11 cellular contexts compared by ENCODE assay signal in genomic region chr15:95839367-95839782, GRCh38.
DNase-seq lines count a peak whose midpoint lies in the region; ATAC-seq and TF ChIP-seq lines count a peak whose summit lies in the region.
"Had no signal": no experiment of that assay in that cellular context is flagged by ENCODE, and none has a peak within 500 bp of the region (broad histone marks: within the 10 kb centered on the region; RNA-seq: fewer than 3 reads in every experiment).

No MANE protein-coding gene starts in this region.

- intact Hi-C loops in lower lobe of right lung (cut with DNase I): no loop called here
- intact Hi-C loops in aorta (cut with DNase I): loop anchor here in 1 of 2 donors (10.0 kb wide), 1 partner anchor 235 kb away; no protein-coding TSS in a partner anchor

- H3K4me3 Mint-ChIP-seq in chondrocyte (ENCODE audit: unreplicated experiment): no peak overlapping the region
- H3K4me3 Mint-ChIP-seq: CD14-positive monocyte had no signal

- no peaks in the 10 kb centered on the region for H3K36me3 ChIP-seq in ACC112 (ENCODE audit: insufficient read depth, low read length)
- H3K36me3 ChIP-seq in lower lobe of right lung: no peaks in the 10 kb centered on the region
- H3K36me3 ChIP-seq in aorta (ENCODE audit: control insufficient read depth in 1 of 2, insufficient read depth in 2 of 2, low read length in 1 of 2): no peaks in the 10 kb centered on the region
- H3K36me3 ChIP-seq: suprapubic skin had no signal

- peak overlapping the region; percentile 87 for H3K27ac Mint-ChIP-seq in chondrocyte (ENCODE audit: unreplicated experiment)
- H3K27ac Mint-ChIP-seq: CD14-positive monocyte had no signal

- peak overlapping the region; percentile 58 for H2AFZ ChIP-seq in ACC112 (ENCODE audit: low read length, unreplicated experiment)
- H2AFZ ChIP-seq: parathyroid adenoma had no signal

- H3K4me3 ChIP-seq in ACC112 (ENCODE audit: low read depth, low read length) (peak overlapping the region; percentile 7; the same call in 1 of the 2 replicates), lower lobe of right lung (no peak overlapping the region), aorta (ENCODE audit: low read length in 2 of 2) (no peak overlapping the region)
- H3K4me3 ChIP-seq: suprapubic skin had no signal

- H3K79me2 ChIP-seq in ACC112 (ENCODE audit: control insufficient read depth, insufficient read depth, low read length, unreplicated experiment): no peaks in the 10 kb centered on the region
- H3K79me2 ChIP-seq: parathyroid adenoma had no signal

- peaks cover 39% of the 10 kb centered on the region for H3K4me1 Mint-ChIP-seq in chondrocyte (ENCODE audit: low read depth)
- H3K4me1 Mint-ChIP-seq: CD14-positive monocyte had no signal

- H3K9me3 Mint-ChIP-seq in chondrocyte (ENCODE audit: low read depth): peaks cover 7% of the 10 kb centered on the region

- H3K9me3 ChIP-seq in lower lobe of right lung (no peaks in the 10 kb centered on the region), aorta (ENCODE audit: control insufficient read depth, low read length) (no peaks in the 10 kb centered on the region)
- H3K9me3 ChIP-seq: suprapubic skin had no signal

- no peak for TF ChIP-seq CTCF in chondrocyte (IDR thresholded peaks at IDR 0.05)
- TF ChIP-seq CTCF in lower lobe of right lung (IDR thresholded peaks at IDR 0.05): no peak

- peaks cover 3% of the 10 kb centered on the region for H3K36me3 Mint-ChIP-seq in chondrocyte (ENCODE audit: low read depth)
- H3K36me3 Mint-ChIP-seq: CD14-positive monocyte had no signal

- H3K27me3 ChIP-seq in ACC112 (ENCODE audit: insufficient read depth, low read length) (no peaks in the 10 kb centered on the region), lower lobe of right lung (ENCODE audit: low read depth) (no peaks in the 10 kb centered on the region), aorta (ENCODE audit: control insufficient read depth in 1 of 2, insufficient read depth in 2 of 2, low read length in 1 of 2) (no peaks in the 10 kb centered on the region)
- H3K27me3 ChIP-seq: suprapubic skin had no signal

- H3K27me3 Mint-ChIP-seq in chondrocyte (ENCODE audit: low read depth): no peaks in the 10 kb centered on the region

- peak overlapping the region; percentile 88 for H3K27ac ChIP-seq in ACC112 (ENCODE audit: low read depth, low read length)
- no peak overlapping the region for H3K27ac ChIP-seq in lower lobe of right lung
- H3K27ac ChIP-seq in aorta (ENCODE audit: low read depth in 1 of 2, low read length in 2 of 2): peak overlapping the region in 1 of 2 donors; percentile 76
- H3K27ac ChIP-seq: parathyroid adenoma, suprapubic skin had no signal

- peaks cover 34% of the 10 kb centered on the region for H3K4me1 ChIP-seq in ACC112 (ENCODE audit: control insufficient read depth, insufficient read depth, low read length, unreplicated experiment)
- H3K4me1 ChIP-seq in lower lobe of right lung: no peaks in the 10 kb centered on the region
- no peaks in the 10 kb centered on the region for H3K4me1 ChIP-seq in aorta (ENCODE audit: control insufficient read depth in 1 of 2, insufficient read depth in 2 of 2, low read length in 2 of 2)
- H3K4me1 ChIP-seq: parathyroid adenoma, suprapubic skin had no signal

- DNase-seq in chondrocyte (ENCODE audit: low spot score): no peak
- DNase-seq in NCI-H2107 treated with DMSO at 0.1 percent for 48 hours (lab: John Stamatoyannopoulos, UW; ENCODE audit: unreplicated experiment): no peak
- DNase-seq in lower lobe of right lung: no peak
- no peak for DNase-seq in anterior cingulate cortex (lab: John Stamatoyannopoulos, UW)
- DNase-seq in aorta: no peak

- 38 to 42% methylated on average over 2 of the region's 2 CpGs for WGBS in aorta, 2 donors

- ATAC-seq in GM19328 (IDR thresholded peaks at IDR 0.05; ENCODE audit: unreplicated experiment) (peak; percentile 82), HG03066 (IDR thresholded peaks at IDR 0.05; ENCODE audit: low read depth, unreplicated experiment) (peak; percentile 85), lower lobe of right lung (no peak), aorta (ENCODE audit: low FRiP score) (no peak)

Comparison
In these comparisons a context has a peak if more than half of its experiments do, and no peak if none do; other contexts are left out.
1. ATAC-seq: peak in GM19328 (single experiment) and HG03066 (single experiment); none in lower lobe of right lung (0 of 2) and aorta (single experiment).